14 cellular contexts compared by ENCODE assay signal in the genomic region with DNA sequence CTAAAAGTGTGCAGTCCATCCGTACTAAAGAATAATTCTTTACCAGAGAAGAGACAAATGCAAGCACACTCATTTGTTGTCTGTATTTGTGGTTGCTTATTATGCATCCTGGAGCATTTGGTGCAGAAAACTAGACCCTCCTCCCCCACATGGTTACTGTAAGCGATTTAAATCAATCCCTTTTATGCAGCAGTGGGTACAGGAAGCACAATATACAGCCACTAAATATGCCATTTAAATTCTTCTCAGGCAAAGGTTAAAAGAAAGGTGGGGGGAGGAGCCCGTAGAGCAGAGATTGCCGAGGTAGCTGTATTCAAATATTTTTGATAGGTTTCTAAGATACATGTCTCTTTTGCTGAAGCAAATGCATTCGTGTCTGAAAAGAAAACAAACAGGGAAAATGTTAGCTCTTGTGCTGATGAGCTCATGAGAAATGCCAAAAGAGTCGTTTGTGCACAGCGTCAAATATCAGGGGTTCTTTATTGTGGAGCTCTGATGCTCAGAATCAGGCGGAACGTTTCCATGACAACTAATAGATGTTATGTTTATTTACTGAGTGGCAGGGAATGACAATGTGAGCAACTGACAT.
A peak's percentile ranks its signal among the peaks of the same experiment; 100 is the strongest.
DNase-seq lines count a peak whose midpoint lies in the region; ATAC-seq and TF ChIP-seq lines count a peak whose summit lies in the region.
"Had no signal": no experiment of that assay in that cellular context is flagged by ENCODE, and none has a peak within 500 bp of the region (broad histone marks: within the 10 kb centered on the region; RNA-seq: fewer than 3 reads in every experiment).

No MANE protein-coding gene starts in this region.

- H3K4me1 Mint-ChIP-seq in GM23338: peaks cover 8% of the 10 kb centered on the region; the same call in 2 of the 3 replicates
- H3K4me1 Mint-ChIP-seq in activated CD8-positive, alpha-beta memory T cell treated with anti-CD3 and anti-CD28 coated beads, Interleukin-2, amount 10 ng/mL, durations not matched to agents 7 days and 5 days: no peaks in the 10 kb centered on the region
- H3K4me1 Mint-ChIP-seq: activated naive CD8-positive, alpha-beta T cell treated with anti-CD3 and anti-CD28 coated beads, Interleukin-2, amount 10 ng/mL, durations not matched to agents 7 days and 5 days; CD14-positive monocyte; immature natural killer cell; stimulated activated memory B cell treated with anti-CD40 and anti-IgM and Interleukin-4, amounts not matched to agents 10 μg/mL and 1 μg/mL and 100 μg/mL, for 72 hours had no signal

- no peaks in the 10 kb centered on the region for H3K9me3 Mint-ChIP-seq in GM23338
- no peaks in the 10 kb centered on the region for H3K9me3 Mint-ChIP-seq in activated CD8-positive, alpha-beta memory T cell treated with anti-CD3 and anti-CD28 coated beads, Interleukin-2, amount 10 ng/mL, durations not matched to agents 7 days and 5 days (ENCODE audit: low read depth)
- H3K9me3 Mint-ChIP-seq: stimulated activated memory B cell treated with anti-CD40 and anti-IgM and Interleukin-4, amounts not matched to agents 10 μg/mL and 1 μg/mL and 100 μg/mL, for 72 hours had no signal

- H4K91ac ChIP-seq in neuronal stem cell (ENCODE audit: low read depth, low read length, poor library complexity): no peak overlapping the region

- WGBS in neuronal stem cell (ENCODE audit: extremely low coverage in 2 of 2, insufficient read length in 2 of 2, insufficient replicate concordance in 1 of 2), 2 donors: no CpG with 5 or more reads among the region's 9 CpGs

- H4K8ac ChIP-seq in neuronal stem cell (ENCODE audit: low read depth, low read length): no peak overlapping the region

- H3K27me3 Mint-ChIP-seq in GM23338 (ENCODE audit: insufficient read depth, low read depth, poor library complexity): peaks cover 2% of the 10 kb centered on the region
- H3K27me3 Mint-ChIP-seq in activated CD8-positive, alpha-beta memory T cell treated with anti-CD3 and anti-CD28 coated beads, Interleukin-2, amount 10 ng/mL, durations not matched to agents 7 days and 5 days: peaks cover 2% of the 10 kb centered on the region
- H3K27me3 Mint-ChIP-seq: stimulated activated memory B cell treated with anti-CD40 and anti-IgM and Interleukin-4, amounts not matched to agents 10 μg/mL and 1 μg/mL and 100 μg/mL, for 72 hours had no signal

- H3K79me2 ChIP-seq in GM23338 (replicated peaks; ENCODE audit: insufficient read depth): no peaks in the 10 kb centered on the region

- H3K27me3 ChIP-seq in GM23338 (ENCODE audit: insufficient read depth) (no peaks in the 10 kb centered on the region), neuronal stem cell (ENCODE audit: control insufficient read depth in 3 of 3, insufficient read depth in 3 of 3, low read depth in 1 of 3, low read length in 3 of 3) (no peaks in the 10 kb centered on the region)

- no peak for ATAC-seq in GM23338
- no peak for ATAC-seq in HG03196 (IDR thresholded peaks at IDR 0.05; ENCODE audit: unreplicated experiment)
- no peak for ATAC-seq in activated CD8-positive, alpha-beta memory T cell treated with anti-CD3 and anti-CD28 coated beads, Interleukin-2, amount 10 ng/mL, durations not matched to agents 7 days and 5 days
- no peak for ATAC-seq in GM21825 (IDR thresholded peaks at IDR 0.05; ENCODE audit: unreplicated experiment)
- ATAC-seq: stimulated activated memory B cell treated with anti-CD40 and anti-IgM and Interleukin-4, amounts not matched to agents 10 μg/mL and 1 μg/mL and 100 μg/mL, for 72 hours had no signal

- peak; percentile 36 for DNase-seq in GM23338 (ENCODE audit: low spot score)
- peak; percentile 19 for DNase-seq in NCI-H2196 (lab: John Stamatoyannopoulos, UW; ENCODE audit: unreplicated experiment)
- no peak for DNase-seq in neuronal stem cell (ENCODE audit: low spot score)
- DNase-seq in activated CD4-positive, CD25-positive, alpha-beta regulatory T cell (lab: John Stamatoyannopoulos, UW): no peak
- no peak for DNase-seq in activated CD8-positive, alpha-beta memory T cell treated with anti-CD3 and anti-CD28 coated beads, Interleukin-2, amount 10 ng/mL, durations not matched to agents 7 days and 5 days
- DNase-seq: activated CD4-positive, alpha-beta T cell treated with anti-CD3 and anti-CD28 coated beads, Interleukin-2, amount 50 U/mL, for 1 hour; activated naive CD8-positive, alpha-beta T cell treated with anti-CD3 and anti-CD28 coated beads, Interleukin-2, amount 10 ng/mL, durations not matched to agents 7 days and 5 days; immature natural killer cell had no signal

- no peak overlapping the region for H2BK15ac ChIP-seq in neuronal stem cell (ENCODE audit: low read length)

- no peak overlapping the region for H2AK5ac ChIP-seq in neuronal stem cell (ENCODE audit: low read depth, low read length)

- no peak overlapping the region for H2BK120ac ChIP-seq in neuronal stem cell (ENCODE audit: low read depth, low read length)

- no peaks in the 10 kb centered on the region for H3K9me3 ChIP-seq in neuronal stem cell (replicated peaks in 1 of 2; ENCODE audit: control insufficient read depth in 2 of 2, insufficient read depth in 1 of 2, low read depth in 1 of 2, low read length in 2 of 2)

- H3K27ac ChIP-seq in GM23338 (ENCODE audit: low read depth) (no peak overlapping the region), cingulate gyrus (ENCODE audit: low read depth, low read length) (peak overlapping the region; percentile 90), neuronal stem cell (replicated peaks; ENCODE audit: low read length) (no peak overlapping the region)

- H2BK12ac ChIP-seq in neuronal stem cell (ENCODE audit: low read length): no peak overlapping the region

- no peaks in the 10 kb centered on the region for H3F3A ChIP-seq in GM23338 (replicated peaks; ENCODE audit: low read depth)

- no peak overlapping the region for H2BK5ac ChIP-seq in neuronal stem cell (ENCODE audit: low read length)

- peaks cover 5% of the 10 kb centered on the region; the same call in 1 of the 2 replicates for H3K4me1 ChIP-seq in GM23338 (ENCODE audit: insufficient read depth)
- H3K4me1 ChIP-seq in neuronal stem cell (ENCODE audit: control insufficient read depth in 2 of 2, insufficient read depth in 1 of 2, low read depth in 1 of 2, low read length in 2 of 2): peaks cover 3 to 16% of the 10 kb centered on the region in 2 donors

- no peak overlapping the region for H3K14ac ChIP-seq in neuronal stem cell (ENCODE audit: low read length)

- TF ChIP-seq CTCF in GM23338 (conservative IDR thresholded peaks at IDR 0.05; ENCODE audit: low read depth in 2 of 2): no peak

- 0 out of 2 replicates have a peak, but pooled peaks cover 4% of the 10 kb centered on the region for H3K9me2 ChIP-seq in GM23338 (ENCODE audit: insufficient read depth)

- no peak overlapping the region for H3K4ac ChIP-seq in neuronal stem cell (ENCODE audit: low read length)

- H3K4me2 ChIP-seq in GM23338 (no peak overlapping the region), neuronal stem cell (ENCODE audit: insufficient read depth, low read length, poor library complexity, severe bottlenecking) (no peak overlapping the region)
- H3K4me2 ChIP-seq: smooth muscle cell had no signal

- H3K9ac ChIP-seq in neuronal stem cell (ENCODE audit: low read depth, low read length, poor library complexity): no peak overlapping the region

- H3K4me3 ChIP-seq in GM23338 (no peak overlapping the region), neuronal stem cell (ENCODE audit: low read length in 2 of 2) (no peak overlapping the region)
- H3K4me3 ChIP-seq: smooth muscle cell had no signal

- H3K36me3 ChIP-seq in GM23338 (ENCODE audit: insufficient read depth): no peaks in the 10 kb centered on the region
- H3K36me3 ChIP-seq in neuronal stem cell (replicated peaks in 1 of 2; ENCODE audit: control insufficient read depth in 2 of 2, insufficient read depth in 2 of 2, low read length in 2 of 2): no peaks in the 10 kb centered on the region

- H3K79me1 ChIP-seq in neuronal stem cell (ENCODE audit: low read depth, low read length): no peaks in the 10 kb centered on the region

- CTCF ChIA-PET in activated CD8-positive, alpha-beta memory T cell treated with anti-CD3 and anti-CD28 coated beads, Interleukin-2, amount 10 ng/mL, durations not matched to agents 7 days and 5 days (lab: Charles Lee): no interaction called here

- H2AFZ ChIP-seq in GM23338 (no peak overlapping the region; the same call in 1 of the 2 replicates), neuronal stem cell (ENCODE audit: low read length) (peak overlapping the region; percentile 47)

- no peak overlapping the region for H3K18ac ChIP-seq in neuronal stem cell (ENCODE audit: low read length)

- no peak overlapping the region for H3K4me3 Mint-ChIP-seq in GM23338
- no peak overlapping the region for H3K4me3 Mint-ChIP-seq in activated CD8-positive, alpha-beta memory T cell treated with anti-CD3 and anti-CD28 coated beads, Interleukin-2, amount 10 ng/mL, durations not matched to agents 7 days and 5 days
- H3K4me3 Mint-ChIP-seq: activated naive CD8-positive, alpha-beta T cell treated with anti-CD3 and anti-CD28 coated beads, Interleukin-2, amount 10 ng/mL, durations not matched to agents 7 days and 5 days; CD14-positive monocyte; immature natural killer cell; stimulated activated memory B cell treated with anti-CD40 and anti-IgM and Interleukin-4, amounts not matched to agents 10 μg/mL and 1 μg/mL and 100 μg/mL, for 72 hours had no signal

- no peaks in the 10 kb centered on the region for H3K36me3 Mint-ChIP-seq in GM23338 (ENCODE audit: low read depth)
- H3K36me3 Mint-ChIP-seq in activated CD8-positive, alpha-beta memory T cell treated with anti-CD3 and anti-CD28 coated beads, Interleukin-2, amount 10 ng/mL, durations not matched to agents 7 days and 5 days: no peaks in the 10 kb centered on the region
- H3K36me3 Mint-ChIP-seq: activated naive CD8-positive, alpha-beta T cell treated with anti-CD3 and anti-CD28 coated beads, Interleukin-2, amount 10 ng/mL, durations not matched to agents 7 days and 5 days; CD14-positive monocyte; immature natural killer cell; stimulated activated memory B cell treated with anti-CD40 and anti-IgM and Interleukin-4, amounts not matched to agents 10 μg/mL and 1 μg/mL and 100 μg/mL, for 72 hours had no signal

- no peak overlapping the region for H3K23ac ChIP-seq in neuronal stem cell (ENCODE audit: low read depth, low read length, poor library complexity)

- no peaks in the 10 kb centered on the region for H4K20me1 ChIP-seq in GM23338 (replicated peaks; ENCODE audit: insufficient read depth)

- H3K27ac Mint-ChIP-seq in GM23338: no peak overlapping the region
- H3K27ac Mint-ChIP-seq in activated CD8-positive, alpha-beta memory T cell treated with anti-CD3 and anti-CD28 coated beads, Interleukin-2, amount 10 ng/mL, durations not matched to agents 7 days and 5 days: no peak overlapping the region
- H3K27ac Mint-ChIP-seq: activated naive CD8-positive, alpha-beta T cell treated with anti-CD3 and anti-CD28 coated beads, Interleukin-2, amount 10 ng/mL, durations not matched to agents 7 days and 5 days; CD14-positive monocyte; immature natural killer cell; stimulated activated memory B cell treated with anti-CD40 and anti-IgM and Interleukin-4, amounts not matched to agents 10 μg/mL and 1 μg/mL and 100 μg/mL, for 72 hours had no signal

TF ChIP-seq in GM23338, 12 proteins besides CTCF, POLR2A, EP300 and RAD21 (continues in another document):
- no peak for TF ChIP-seq CREB1 (CRISPR knock-in tag; IDR thresholded peaks at IDR 0.05; ENCODE audit: low read depth)

Comparison
In these comparisons a context has a peak if more than half of its experiments do, and no peak if none do; other contexts are left out.
1. DNase-seq: peak in GM23338 (single experiment) and NCI-H2196 (single experiment); none in neuronal stem cell (single experiment), activated CD4-positive, CD25-positive, alpha-beta regulatory T cell (0 of 4) and activated CD8-positive, alpha-beta memory T cell treated with anti-CD3 and anti-CD28 coated beads, Interleukin-2, amount 10 ng/mL, durations not matched to agents 7 days and 5 days (single experiment).